Comparison of ENCODE assay signal across 22 cellular contexts in the genomic region with DNA sequence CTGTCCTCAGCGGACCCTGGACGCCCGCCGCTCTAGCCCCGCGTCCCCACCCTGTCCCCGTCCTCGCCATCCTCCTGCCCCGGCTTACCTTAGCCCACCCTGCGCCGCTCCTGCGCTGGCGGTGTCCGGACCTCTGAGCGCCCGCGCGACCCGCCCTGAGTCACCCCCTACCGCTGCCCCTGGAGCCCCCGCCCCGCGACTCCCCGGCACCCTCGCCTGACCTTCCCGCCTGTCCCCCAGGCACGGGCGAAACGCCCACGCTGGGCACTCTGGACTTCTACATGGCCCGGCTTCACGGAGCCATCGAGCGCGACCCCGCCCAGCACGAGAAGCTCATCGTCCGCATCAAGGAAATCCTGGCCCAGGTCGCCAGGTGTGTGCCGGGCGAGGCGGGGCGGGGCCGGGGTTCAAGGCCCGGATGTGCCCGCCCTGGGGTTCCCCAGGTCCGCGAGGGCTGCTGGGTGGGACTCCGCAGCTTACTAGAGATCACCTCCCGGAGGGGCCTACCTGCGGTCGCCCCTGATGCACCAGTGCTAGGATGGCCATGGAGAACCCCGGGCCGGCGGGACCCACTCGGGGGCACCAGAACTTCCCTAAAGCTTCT. TPM values are rescaled to one million over a fixed set of nuclear protein-coding genes. Genes with fewer than 3 reads are reported as not detected.
DNase-seq lines count a peak whose midpoint lies in the region; ATAC-seq and TF ChIP-seq lines count a peak whose summit lies in the region.
"Had no signal": no experiment of that assay in that cellular context is flagged by ENCODE, and none has a peak within 500 bp of the region (broad histone marks: within the 10 kb centered on the region; RNA-seq: fewer than 3 reads in every experiment).

No MANE protein-coding gene starts in this region.

- H3K27ac ChIP-seq in Peyer's patch = peak overlapping the region in 2 of 4 donors; percentile 65 to 72
- H3K27ac ChIP-seq in iPS DF 6.9 (ENCODE audit: low read length) = no peak overlapping the region
- peak overlapping the region; percentile 69 to 82 (median 74) for H3K27ac ChIP-seq in sigmoid colon
- H3K27ac ChIP-seq: body of pancreas, heart right ventricle had no signal

- ATAC-seq in HG03342 (IDR thresholded peaks at IDR 0.05; ENCODE audit: unreplicated experiment) (no peak), GM21723 (IDR thresholded peaks at IDR 0.05; ENCODE audit: unreplicated experiment) (no peak), GM18870 (IDR thresholded peaks at IDR 0.05; ENCODE audit: unreplicated experiment) (no peak)
- ATAC-seq: body of pancreas, natural killer cell had no signal

- TF ChIP-seq CTCF in Peyer's patch (IDR thresholded peaks at IDR 0.05) (no peak), sigmoid colon (IDR thresholded peaks at IDR 0.05) (no peak)

- intact Hi-C loops in sigmoid colon (cut with DNase I) = loop anchor here (5.0 kb wide), 1 partner anchor 39 kb away; no protein-coding TSS in a partner anchor

- TF ChIP-seq POLR2A in Peyer's patch (IDR thresholded peaks at IDR 0.05) (no peak), sigmoid colon (IDR thresholded peaks at IDR 0.05) (no peak)

- no peaks in the 10 kb centered on the region for H3K9me3 ChIP-seq in Peyer's patch
- no peaks in the 10 kb centered on the region for H3K9me3 ChIP-seq in iPS DF 6.9 (ENCODE audit: control insufficient read depth, insufficient read depth, low read length)
- no peaks in the 10 kb centered on the region for H3K9me3 ChIP-seq in sigmoid colon
- H3K9me3 ChIP-seq: body of pancreas, HAP-1, heart right ventricle, MG63 had no signal

- H3K4me3 ChIP-seq in Peyer's patch = peak overlapping the region in 1 of 4 donors; percentile 47
- H3K4me3 ChIP-seq in iPS DF 6.9 (ENCODE audit: low read length) = peak overlapping the region; percentile 58; the same call in 1 of the 2 replicates
- H3K4me3 ChIP-seq in sigmoid colon = no peak overlapping the region
- H3K4me3 ChIP-seq: body of pancreas, HAP-1, MG63 had no signal

- no peak for TF ChIP-seq EP300 in sigmoid colon (IDR thresholded peaks at IDR 0.05)

- DNase-seq in H4 (ENCODE audit: low spot score) = peak; percentile 1
- DNase-seq in Peyer's patch = peak in 2 of 3 donors; percentile 69 to 81
- no peak for DNase-seq in iPS DF 6.9 (ENCODE audit: low read depth, low spot score)
- no peak for DNase-seq in sigmoid colon
- no peak for DNase-seq in SIG-M5 treated with dmso at 0.1 percent for 504 hours (lab: John Stamatoyannopoulos, UW; ENCODE audit: unreplicated experiment)
- DNase-seq: activated CD4-positive, alpha-beta T cell treated with anti-CD3 and anti-CD28 coated beads, Interleukin-2, amount 10 ng/mL, durations not matched to agents 24 days and 14 days; activated naive CD8-positive, alpha-beta T cell treated with anti-CD3 and anti-CD28 coated beads for 36 hours; body of pancreas; CD4-positive, CD25-positive, alpha-beta regulatory T cell; IMR-90; kidney glomerular epithelial cell; MG63; natural killer cell; NCI-H1436 treated with DMSO at 0.1 percent for 48 hours; NCI-H510A treated with DMSO at 0.1 percent for 48 hours; stimulated activated naive CD4-positive, alpha-beta T cell; trophoblast cell had no signal

- H3K36me3 ChIP-seq in Peyer's patch (peaks cover 0 to 5% (median 0%) of the 10 kb centered on the region in 3 donors), iPS DF 6.9 (ENCODE audit: control insufficient read depth, insufficient read depth, low read length) (no peaks in the 10 kb centered on the region), sigmoid colon (no peaks in the 10 kb centered on the region)
- H3K36me3 ChIP-seq: MG63 had no signal

- H3K27me3 ChIP-seq in Peyer's patch (no peaks in the 10 kb centered on the region), iPS DF 6.9 (ENCODE audit: control insufficient read depth, insufficient read depth, low read length) (no peaks in the 10 kb centered on the region), sigmoid colon (no peaks in the 10 kb centered on the region)
- H3K27me3 ChIP-seq: body of pancreas, heart right ventricle, MG63 had no signal

- WGBS in iPS DF 6.9 (ENCODE audit: insufficient coverage, insufficient read length) = no CpG with 5 or more reads among the region's 57 CpGs
- WGBS in sigmoid colon, 2 donors = 25 to 72% methylated on average over 57 of the region's 57 CpGs

- H3K4me1 ChIP-seq in Peyer's patch (peaks cover 0 to 25% (median 6%) of the 10 kb centered on the region in 4 donors), iPS DF 6.9 (ENCODE audit: control insufficient read depth, insufficient read depth, low read length) (peaks cover 6% of the 10 kb centered on the region), sigmoid colon (peaks cover 0 to 49% (median 36%) of the 10 kb centered on the region in 4 donors)
- H3K4me1 ChIP-seq: HAP-1 had no signal

RNA-seq across cellular contexts. Expression of a gene that starts 5.1 kb away (rescaled TPM):
- 72.2 and 90.8 TPM in 2 replicates for total RNA-seq in H4 (2014; rRNA removed; shearing (Covaris generic))
- total RNA-seq in Peyer's patch (100 to 1,000 TPM in 2 of 4 donors, 10 to 100 TPM in 2; 70.4 to 236 (median 117) TPM), sigmoid colon (100 to 1,000 TPM; 105 to 148 (median 120) TPM)
- polyA plus RNA-seq in sigmoid colon = 10 to 100 TPM; 61.3 to 85.9 (median 78.2) TPM

RNA-seq across cellular contexts. Expression of a gene that starts 7.4 kb away (rescaled TPM):
- total RNA-seq in H4 (2014; rRNA removed; shearing (Covaris generic)) = not detected in 2 replicates
- total RNA-seq in Peyer's patch (1 to 10 TPM in 2 of 4 donors, under 1 TPM in 2; 0.13 to 5.8 (median 0.70) TPM), sigmoid colon (under 1 TPM in 2 of 4 donors, not detected in 2; under 0.01 to 0.83 TPM)
- polyA plus RNA-seq in sigmoid colon = 1 to 10 TPM in 1 of 3 donors, not detected in 2; 1.0 TPM

RNA-seq across cellular contexts. Expression of a gene that starts 20.5 kb away (rescaled TPM):
- total RNA-seq in H4 (2014; rRNA removed; shearing (Covaris generic)) = 32.1 and 55.1 TPM in 2 replicates
- 100 to 1,000 TPM in 2 of 4 donors, 10 to 100 TPM in 2; 76.5 to 146 (median 104) TPM for total RNA-seq in Peyer's patch
- 10 to 100 TPM; 13.7 to 36.0 (median 22.6) TPM for total RNA-seq in sigmoid colon
- 10 to 100 TPM in 1 of 3 donors, 1 to 10 TPM in 2; 2.4 to 53.5 (median 8.6) TPM for polyA plus RNA-seq in sigmoid colon

RNA-seq across cellular contexts. Expression of a gene that starts 28.8 kb away (rescaled TPM):
- 1.6 TPM in 1 of 2 replicates, not detected in the other for total RNA-seq in H4 (2014; rRNA removed; shearing (Covaris generic))
- 1 to 10 TPM in 2 of 4 donors, under 1 TPM in 1, not detected in 1; 0.80 to 5.0 (median 1.6) TPM for total RNA-seq in Peyer's patch
- 1 to 10 TPM in 1 of 4 donors, under 1 TPM in 3; 0.36 to 3.6 (median 0.68) TPM for total RNA-seq in sigmoid colon
- polyA plus RNA-seq in sigmoid colon = 1 to 10 TPM in 1 of 3 donors, under 1 TPM in 1, not detected in 1; 0.69 to 1.4 TPM

RNA-seq across cellular contexts. Expression of a gene that starts 38.9 kb away (rescaled TPM):
- total RNA-seq in H4 (2014; rRNA removed; shearing (Covaris generic)) = not detected in 2 replicates
- total RNA-seq in Peyer's patch = 10 to 100 TPM in 1 of 4 donors, 1 to 10 TPM in 2, not detected in 1; 1.8 to 11.1 (median 2.4) TPM
- 1 to 10 TPM in 1 of 4 donors, not detected in 3; 1.4 TPM for total RNA-seq in sigmoid colon
- polyA plus RNA-seq in sigmoid colon = 1 to 10 TPM in 1 of 3 donors, not detected in 2; 1.5 TPM
- total RNA-seq: IMR-90 had no signal
- polyA plus RNA-seq: IMR-90 had no signal

Comparison
In these comparisons a context has a peak if more than half of its experiments do, and no peak if none do; other contexts are left out.
1. DNase-seq: peak in H4 (single experiment) and Peyer's patch (2 of 3); none in iPS DF 6.9 (single experiment), sigmoid colon (single experiment) and SIG-M5 treated with dmso at 0.1 percent for 504 hours (single experiment).